ENCODE assay signal across 23 cellular contexts in the genomic region with DNA sequence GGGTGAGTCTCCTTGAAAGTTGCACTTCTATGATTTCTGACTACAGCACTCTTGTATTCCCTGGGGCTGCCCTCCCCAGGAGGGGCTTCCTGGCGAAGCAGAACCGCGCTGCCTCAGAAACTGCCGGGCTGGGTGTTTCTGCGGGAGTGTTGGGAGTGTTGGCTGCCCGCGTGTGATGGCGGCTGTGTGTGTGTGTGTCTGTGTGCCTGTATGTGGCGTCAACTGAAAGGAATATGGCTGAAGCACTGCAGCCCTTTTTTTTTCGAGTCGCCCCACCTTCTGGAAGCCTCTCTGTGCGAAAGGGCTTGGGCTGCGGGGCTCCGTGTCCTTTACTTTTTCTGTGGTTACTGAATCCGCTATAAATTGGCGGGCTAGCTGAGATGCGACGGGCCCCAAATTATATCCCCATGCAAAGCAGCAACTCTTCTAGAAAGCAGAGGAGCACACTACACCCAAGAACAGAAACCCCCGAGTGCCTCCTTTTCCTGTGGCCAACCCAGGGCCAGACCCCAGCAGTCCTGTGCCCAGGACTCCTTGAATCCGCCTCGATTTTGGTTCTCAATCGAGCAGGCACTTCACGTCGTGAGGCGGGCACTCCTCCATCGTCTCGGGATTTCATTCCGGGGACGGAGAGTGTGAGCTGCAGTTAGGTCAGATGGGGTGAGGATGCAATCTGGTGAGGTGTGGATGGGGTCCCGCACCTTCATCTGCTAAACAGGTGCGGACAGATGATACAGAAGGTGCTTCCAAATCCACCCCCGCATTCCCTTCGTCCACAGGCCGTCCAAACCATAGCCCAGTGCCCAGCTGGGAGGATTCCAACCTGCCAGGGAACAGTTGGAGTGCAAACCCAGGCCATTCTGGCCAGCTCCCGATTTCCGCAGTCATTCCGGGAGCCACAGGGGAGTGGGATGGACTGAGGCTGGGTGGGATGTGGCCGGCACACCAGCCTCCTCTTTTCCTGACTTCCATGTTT. TPM values are rescaled to one million over a fixed set of nuclear protein-coding genes. Genes with fewer than 3 reads are reported as not detected.
DNase-seq lines count a peak whose midpoint lies in the region; ATAC-seq, FAIRE-seq and TF ChIP-seq lines count a peak whose summit lies in the region.
"Had no signal": no experiment of that assay in that cellular context is flagged by ENCODE, and none has a peak within 500 bp of the region (broad histone marks: within the 10 kb centered on the region; RNA-seq: fewer than 3 reads in every experiment).

No MANE protein-coding gene starts in this region.

- H3K9me3 ChIP-seq in suprapubic skin = no peaks in the 10 kb centered on the region
- H3K9me3 ChIP-seq in HepG2 (ENCODE audit: low read length) = peaks cover 19% of the 10 kb centered on the region; the same call in 1 of the 2 replicates
- H3K9me3 ChIP-seq: tibial artery had no signal

- H3K4me1 ChIP-seq in suprapubic skin (peaks cover 33% of the 10 kb centered on the region), HepG2 (ENCODE audit: insufficient read depth, low read length) (peaks cover 10% of the 10 kb centered on the region)
- H3K4me1 ChIP-seq: foreskin keratinocyte had no signal

- no TSS peak for BruUV-seq in HepG2 (replicated peaks; lab: Mats Ljungman, UMichigan)

- H3K27ac ChIP-seq in suprapubic skin = no peak overlapping the region
- H3K27ac ChIP-seq in HepG2 (ENCODE audit: extremely low read length, insufficient read depth, low read length) = no peak overlapping the region
- H3K27ac ChIP-seq: foreskin keratinocyte, WERI-Rb-1 had no signal

- WGBS in suprapubic skin = 96% methylated on average over 35 of the region's 38 CpGs
- 71% methylated on average over 30 of the region's 38 CpGs for WGBS in HepG2 (ENCODE audit: low lambda C conversion rate)

- POLR2A ChIA-PET in HepG2 (lab: Yijun Ruan, JAX) = no interaction called here

- no peak for ATAC-seq in HG02610 (IDR thresholded peaks at IDR 0.05; ENCODE audit: unreplicated experiment)
- ATAC-seq in HepG2 = no peak
- ATAC-seq: CD8-positive, alpha-beta T cell; esophagus mucosa; foreskin keratinocyte; heart left ventricle had no signal

- TF ChIP-seq EP300 in suprapubic skin (IDR thresholded peaks at IDR 0.05) (no peak), HepG2 (IDR thresholded peaks at IDR 0.05; ENCODE audit: low read depth in 2 of 2, low read length in 2 of 2) (no peak), HepG2 (CRISPR knock-in tag; IDR thresholded peaks at IDR 0.05; ENCODE audit: borderline replicate concordance) (no peak)

- no peak for TF ChIP-seq RAD21 in HepG2 (CRISPR knock-in tag; IDR thresholded peaks at IDR 0.05)

- CTCF ChIA-PET in HepG2 (lab: Yijun Ruan, JAX; ENCODE audit: low intra/inter-chr PET ratio, low total read pairs) = no interaction called here

- no peak overlapping the region for H2AFZ ChIP-seq in HepG2 (ENCODE audit: low read length)

- TF ChIP-seq POLR2A in suprapubic skin (IDR thresholded peaks at IDR 0.05) (no peak), HepG2 (IDR thresholded peaks at IDR 0.05; ENCODE audit: insufficient read depth in 1 of 2, low read depth in 2 of 2, low read length in 2 of 2) (no peak)

- H3K4me3 ChIP-seq in suprapubic skin (no peak overlapping the region), HepG2 (replicated peaks in 1 of 3; ENCODE audit: insufficient read depth in 1 of 3, low read depth in 2 of 3, low read length in 3 of 3) (no peak overlapping the region)
- H3K4me3 ChIP-seq: heart left ventricle, tibial artery had no signal

- TF ChIP-seq CTCF in GM13977 (IDR thresholded peaks at IDR 0.05; ENCODE audit: extremely low read depth, insufficient read depth, missing control alignments) (no peak), suprapubic skin (IDR thresholded peaks at IDR 0.05) (no peak), HepG2 (CRISPR knock-in tag; IDR thresholded peaks at IDR 0.05) (no peak)

- H3K9ac ChIP-seq in HepG2 (ENCODE audit: insufficient read depth, low read depth, low read length) = no peak overlapping the region

- intact Hi-C loops in HepG2 (cut with micrococcal nuclease; ENCODE audit: unreplicated experiment) = no loop called here

- H3K27me3 ChIP-seq in suprapubic skin (no peaks in the 10 kb centered on the region), HepG2 (ENCODE audit: control insufficient read depth in 1 of 2, insufficient read depth in 2 of 2, low read length in 2 of 2) (peaks cover 9 to 81% of the 10 kb centered on the region in 2 experiments; a peak in 3 of 5 replicates)

- no peak for FAIRE-seq in HepG2 (lab: Jason Lieb, UNC)
- FAIRE-seq: G401.6 had no signal

- in situ Hi-C loops in GM13977 (cut with MboI; ENCODE audit: low pct_unique_long_range_greater_than_20kb, low sequenced_read_pairs, unreplicated experiment) = no loop called here
- in situ Hi-C loops in HepG2 (cut with HindIII; ENCODE audit: extremely low pct_ligation_motif_present, low pct_unique_long_range_greater_than_20kb) = no loop called here

- H3K36me3 ChIP-seq in suprapubic skin (no peaks in the 10 kb centered on the region), HepG2 (replicated peaks in 1 of 2; ENCODE audit: control insufficient read depth in 1 of 2, insufficient read depth in 2 of 2, low read length in 2 of 2) (no peaks in the 10 kb centered on the region)
- H3K36me3 ChIP-seq: heart left ventricle, tibial artery, WERI-Rb-1 had no signal

- peak; percentile 34 for DNase-seq in activated CD8-positive, alpha-beta memory T cell treated with anti-CD3 and anti-CD28 coated beads, Interleukin-2, amount 50 U/mL, for 48 hours
- DNase-seq in activated CD8-positive, alpha-beta memory T cell treated with anti-CD3 and anti-CD28 coated beads, Interleukin-2, amount 50 U/mL, for 4 hours = no peak
- peak; percentile 12 for DNase-seq in GM13977 (ENCODE audit: low spot score)
- DNase-seq in islet precursor cell = peak; percentile 30
- DNase-seq in suprapubic skin (ENCODE audit: low spot score in 2 of 2) = peak; percentile 53 to 65
- DNase-seq in KG1 (lab: John Stamatoyannopoulos, UW) = no peak
- no peak for DNase-seq in HepG2 (ENCODE audit: low spot score)
- DNase-seq: activated CD4-positive, alpha-beta T cell treated with anti-CD3 and anti-CD28 coated beads, Interleukin-2, amount 10 ng/mL, durations not matched to agents 7 days and 5 days; activated naive CD8-positive, alpha-beta T cell treated with anti-CD3 and anti-CD28 coated beads for 36 hours; activated T-cell treated with anti-CD3 and anti-CD28 coated beads for 4 hours; cortex of kidney; foreskin keratinocyte; HFFc6; Kasumi-1; NCI-H146; NCI-H510A; WERI-Rb-1 had no signal

- H3K79me2 ChIP-seq in HepG2 (ENCODE audit: insufficient read depth, low read length) = no peaks in the 10 kb centered on the region

- H3K4me2 ChIP-seq in HepG2 (ENCODE audit: low read depth, low read length) = no peak overlapping the region

- H4K20me1 ChIP-seq in HepG2 (ENCODE audit: insufficient read depth, low read length) = no peaks in the 10 kb centered on the region

TF ChIP-seq in HepG2, 621 proteins besides CTCF, POLR2A, EP300 and RAD21 (continues in another document):
- TF ChIP-seq, protein P1, sequence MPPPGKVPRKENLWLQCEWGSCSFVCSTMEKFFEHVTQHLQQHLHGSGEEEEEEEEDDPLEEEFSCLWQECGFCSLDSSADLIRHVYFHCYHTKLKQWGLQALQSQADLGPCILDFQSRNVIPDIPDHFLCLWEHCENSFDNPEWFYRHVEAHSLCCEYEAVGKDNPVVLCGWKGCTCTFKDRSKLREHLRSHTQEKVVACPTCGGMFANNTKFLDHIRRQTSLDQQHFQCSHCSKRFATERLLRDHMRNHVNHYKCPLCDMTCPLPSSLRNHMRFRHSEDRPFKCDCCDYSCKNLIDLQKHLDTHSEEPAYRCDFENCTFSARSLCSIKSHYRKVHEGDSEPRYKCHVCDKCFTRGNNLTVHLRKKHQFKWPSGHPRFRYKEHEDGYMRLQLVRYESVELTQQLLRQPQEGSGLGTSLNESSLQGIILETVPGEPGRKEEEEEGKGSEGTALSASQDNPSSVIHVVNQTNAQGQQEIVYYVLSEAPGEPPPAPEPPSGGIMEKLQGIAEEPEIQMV (CRISPR knock-in tag; IDR thresholded peaks at IDR 0.05; ENCODE audit: low read depth) = no peak

RNA-seq across cellular contexts. Expression of gene ZNF273, which starts 22.5 kb away (rescaled TPM):
- total RNA-seq in suprapubic skin = 100 to 1,000 TPM; 123 to 247 (median 164) TPM
- 5.8 and 6.8 TPM in 2 replicates for total RNA-seq in HepG2 (2016; rRNA removed; fragmentation: Illumina TruSeq; extraction: Trizol)
- total RNA-seq in HepG2 (2016; cell fraction: cytosol; rRNA removed; fragmentation: Illumina TruSeq; extraction: Trizol; ENCODE audit: low read depth) = 1.1 and 1.3 TPM in 2 replicates
- 5.0 and 7.2 TPM in 2 replicates for total RNA-seq in HepG2 (2016; cell fraction: insoluble cytoplasmic fraction; rRNA removed; fragmentation: Illumina TruSeq; extraction: Trizol)
- 2.1 and 4.0 TPM in 2 replicates for total RNA-seq in HepG2 (2016; cell fraction: membrane; rRNA removed; fragmentation: Illumina TruSeq; extraction: Trizol)
- 4.9 and 5.1 TPM in 2 replicates for total RNA-seq in HepG2 (2016; cell fraction: nucleus; rRNA removed; fragmentation: Illumina TruSeq; extraction: Trizol)
- polyA plus RNA-seq in HepG2 (2011; rRNA removed) = 0.90 and 1.7 TPM in 2 replicates
- 1.0 and 1.2 TPM in 2 replicates for polyA plus RNA-seq in HepG2 (2011; cell fraction: cytosol; rRNA removed)
- polyA plus RNA-seq in HepG2 (2011; cell fraction: nucleus; rRNA removed) = 0.64 and 0.69 TPM in 2 replicates
- 1.3 and 2.0 TPM in 2 replicates for polyA plus RNA-seq in HepG2 (2012)
- polyA plus RNA-seq in HepG2 (2016; cell fraction: cytosol; fragmentation: Illumina TruSeq; extraction: Trizol; ENCODE audit: low read depth) = 0.62 and 0.71 TPM in 2 replicates
- polyA plus RNA-seq in HepG2 (2016; cell fraction: insoluble cytoplasmic fraction; fragmentation: Illumina TruSeq; extraction: Trizol; ENCODE audit: low read depth) = 6.6 and 7.3 TPM in 2 replicates
- 2.5 and 2.6 TPM in 2 replicates for polyA plus RNA-seq in HepG2 (2016; cell fraction: membrane; fragmentation: Illumina TruSeq; extraction: Trizol; ENCODE audit: low read depth)
- polyA plus RNA-seq in HepG2 (2016; cell fraction: nucleus; fragmentation: Illumina TruSeq; extraction: Trizol; ENCODE audit: insufficient read depth, low read depth) = 5.0 and 5.1 TPM in 2 replicates
- 0.90 and 4.3 TPM in 2 replicates for polyA minus RNA-seq in HepG2 (2011; rRNA and poly(A)+ RNA removed; ENCODE audit: low replicate concordance)
- polyA minus RNA-seq in HepG2 (2011; cell fraction: cytosol; rRNA and poly(A)+ RNA removed) = 2.3 TPM in 2 replicates
- 5.3 and 6.6 TPM in 2 replicates for polyA minus RNA-seq in HepG2 (2011; cell fraction: nucleus; rRNA and poly(A)+ RNA removed)

Comparison
In these comparisons a context has a peak if more than half of its experiments do, and no peak if none do; other contexts are left out.
1. DNase-seq: peak in activated CD8-positive, alpha-beta memory T cell treated with anti-CD3 and anti-CD28 coated beads, Interleukin-2, amount 50 U/mL, for 48 hours (single experiment), GM13977 (single experiment), islet precursor cell (single experiment) and suprapubic skin (2 of 2); none in activated CD8-positive, alpha-beta memory T cell treated with anti-CD3 and anti-CD28 coated beads, Interleukin-2, amount 50 U/mL, for 4 hours (single experiment), KG1 (single experiment) and HepG2 (single experiment).
2. RNA of gene ZNF273, which starts 22.5 kb away (total RNA-seq): 123 to 247 TPM in suprapubic skin; 1.1 to 7.2 TPM in HepG2; every median in the first group is over 10 times any median in the second.